In the genomic region with DNA sequence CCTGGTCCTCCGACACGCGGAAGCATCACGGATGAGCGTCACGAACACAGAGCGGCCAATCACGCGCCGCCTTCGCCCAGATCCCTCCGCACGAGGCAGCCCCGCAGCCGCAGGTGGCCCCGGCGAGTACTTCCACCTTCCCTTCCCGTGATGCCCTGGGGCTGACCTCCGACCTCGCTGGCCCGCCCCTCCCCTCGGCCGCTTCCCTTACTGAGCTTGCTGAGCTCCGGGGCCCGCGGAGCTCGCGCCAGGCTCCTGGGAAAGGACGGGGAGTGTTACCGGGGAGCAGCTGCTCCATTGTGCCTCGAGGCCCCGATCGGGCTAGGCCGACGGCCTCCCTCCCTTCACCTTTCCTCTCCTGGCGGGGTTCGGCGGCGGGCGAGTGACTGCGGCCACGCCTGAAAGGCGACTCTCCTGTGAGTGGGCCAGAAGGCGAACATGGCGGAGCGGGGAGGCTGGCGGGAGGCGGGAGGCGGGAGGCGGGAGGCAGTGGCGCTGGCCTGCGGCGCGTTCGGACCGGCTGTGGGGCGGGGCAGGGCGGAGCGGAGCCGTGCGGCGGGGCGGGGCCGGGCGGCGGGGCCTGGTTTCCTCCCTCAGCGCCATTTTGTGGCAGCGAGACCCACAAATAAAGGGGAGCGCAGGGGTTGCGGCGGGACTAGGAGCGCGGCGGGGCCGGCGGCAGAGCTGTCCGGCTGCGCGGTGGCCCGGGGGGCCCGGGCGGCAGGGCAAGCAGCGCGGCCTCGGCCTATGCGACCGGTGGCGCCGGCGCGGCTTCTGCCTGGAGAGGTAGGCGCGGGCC, we compare ENCODE assay signal across 1 cellular context.
A peak's percentile ranks its signal among the peaks of the same experiment; 100 is the strongest.
TF ChIP-seq lines count a peak whose summit lies in the region.

A gene (plus strand): TSS at position 589 of the 799 bp plus-strand sequence. CDS start 8,760 bp downstream, outside the sequence.

TF ChIP-seq in WTC11, 78 proteins besides CTCF, POLR2A, EP300 and RAD21 (continued from another document and continues in another):
- TF ChIP-seq, protein P1, sequence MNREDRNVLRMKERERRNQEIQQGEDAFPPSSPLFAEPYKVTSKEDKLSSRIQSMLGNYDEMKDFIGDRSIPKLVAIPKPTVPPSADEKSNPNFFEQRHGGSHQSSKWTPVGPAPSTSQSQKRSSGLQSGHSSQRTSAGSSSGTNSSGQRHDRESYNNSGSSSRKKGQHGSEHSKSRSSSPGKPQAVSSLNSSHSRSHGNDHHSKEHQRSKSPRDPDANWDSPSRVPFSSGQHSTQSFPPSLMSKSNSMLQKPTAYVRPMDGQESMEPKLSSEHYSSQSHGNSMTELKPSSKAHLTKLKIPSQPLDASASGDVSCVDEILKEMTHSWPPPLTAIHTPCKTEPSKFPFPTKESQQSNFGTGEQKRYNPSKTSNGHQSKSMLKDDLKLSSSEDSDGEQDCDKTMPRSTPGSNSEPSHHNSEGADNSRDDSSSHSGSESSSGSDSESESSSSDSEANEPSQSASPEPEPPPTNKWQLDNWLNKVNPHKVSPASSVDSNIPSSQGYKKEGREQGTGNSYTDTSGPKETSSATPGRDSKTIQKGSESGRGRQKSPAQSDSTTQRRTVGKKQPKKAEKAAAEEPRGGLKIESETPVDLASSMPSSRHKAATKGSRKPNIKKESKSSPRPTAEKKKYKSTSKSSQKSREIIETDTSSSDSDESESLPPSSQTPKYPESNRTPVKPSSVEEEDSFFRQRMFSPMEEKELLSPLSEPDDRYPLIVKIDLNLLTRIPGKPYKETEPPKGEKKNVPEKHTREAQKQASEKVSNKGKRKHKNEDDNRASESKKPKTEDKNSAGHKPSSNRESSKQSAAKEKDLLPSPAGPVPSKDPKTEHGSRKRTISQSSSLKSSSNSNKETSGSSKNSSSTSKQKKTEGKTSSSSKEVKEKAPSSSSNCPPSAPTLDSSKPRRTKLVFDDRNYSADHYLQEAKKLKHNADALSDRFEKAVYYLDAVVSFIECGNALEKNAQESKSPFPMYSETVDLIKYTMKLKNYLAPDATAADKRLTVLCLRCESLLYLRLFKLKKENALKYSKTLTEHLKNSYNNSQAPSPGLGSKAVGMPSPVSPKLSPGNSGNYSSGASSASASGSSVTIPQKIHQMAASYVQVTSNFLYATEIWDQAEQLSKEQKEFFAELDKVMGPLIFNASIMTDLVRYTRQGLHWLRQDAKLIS (CRISPR knock-in tag; IDR thresholded peaks at IDR 0.05; ENCODE audit: borderline replicate concordance), result peak; percentile 96
- TF ChIP-seq GABPB1 (CRISPR knock-in tag; IDR thresholded peaks at IDR 0.05) (peak; percentile 87), JUN (CRISPR knock-in tag; IDR thresholded peaks at IDR 0.05) (peak; percentile 57; the same call in 1 of the 2 replicates), NFE2L1 (CRISPR knock-in tag; IDR thresholded peaks at IDR 0.05) (peak; percentile 53; the same call in 1 of the 2 replicates), SMAD3 (CRISPR knock-in tag; IDR thresholded peaks at IDR 0.05; ENCODE audit: borderline replicate concordance) (peak; percentile 90; the same call in 1 of the 2 replicates), ZNF416 (CRISPR knock-in tag; IDR thresholded peaks at IDR 0.05) (peak; percentile 86; the same call in 1 of the 2 replicates), KAT7 (CRISPR knock-in tag; IDR thresholded peaks at IDR 0.05; ENCODE audit: borderline replicate concordance) (peak; percentile 93; the same call in 1 of the 2 replicates), TCF7 (CRISPR knock-in tag; IDR thresholded peaks at IDR 0.05; ENCODE audit: low read depth) (no peak), NR3C1 (CRISPR knock-in tag; conservative IDR thresholded peaks at IDR 0.05; ENCODE audit: low read depth) (no peak), IRF2 (CRISPR knock-in tag; IDR thresholded peaks at IDR 0.05; ENCODE audit: borderline replicate concordance, low read depth) (no peak), JAZF1 (CRISPR knock-in tag; IDR thresholded peaks at IDR 0.05) (no peak), ZNF263 (CRISPR knock-in tag; IDR thresholded peaks at IDR 0.05; ENCODE audit: low read depth) (no peak), ZNF138 (CRISPR knock-in tag; conservative IDR thresholded peaks at IDR 0.05) (peak; percentile 87; the same call in 1 of the 2 replicates), ZNF232 (CRISPR knock-in tag; IDR thresholded peaks at IDR 0.05) (peak; percentile 90; the same call in 1 of the 2 replicates), ZNF121 (CRISPR knock-in tag; IDR thresholded peaks at IDR 0.05) (peak; percentile 14; the same call in 1 of the 2 replicates), TEAD1 (CRISPR knock-in tag; IDR thresholded peaks at IDR 0.05) (peak; percentile 92), EMX1 (CRISPR knock-in tag; IDR thresholded peaks at IDR 0.05) (0 out of 2 replicates have a peak, but pooled peaks have one; percentile 44), ZNF423 (CRISPR knock-in tag; IDR thresholded peaks at IDR 0.05) (no peak), ATF1 (CRISPR knock-in tag; IDR thresholded peaks at IDR 0.05) (0 out of 2 replicates have a peak, but pooled peaks have one; percentile 43), ZNF219 (CRISPR knock-in tag; IDR thresholded peaks at IDR 0.05; ENCODE audit: borderline replicate concordance) (peak; percentile 72; the same call in 1 of the 2 replicates), GTF2I (CRISPR knock-in tag; conservative IDR thresholded peaks at IDR 0.05) (no peak), NR1H2 (CRISPR knock-in tag; IDR thresholded peaks at IDR 0.05) (no peak), FOXP1 (CRISPR knock-in tag; IDR thresholded peaks at IDR 0.05; ENCODE audit: borderline replicate concordance) (peak; percentile 97), CBFB (CRISPR knock-in tag; IDR thresholded peaks at IDR 0.05; ENCODE audit: low read depth) (no peak), ELF4 (CRISPR knock-in tag; IDR thresholded peaks at IDR 0.05; ENCODE audit: low read depth) (peak; percentile 94; the same call in 1 of the 2 replicates), PRRX2 (CRISPR knock-in tag; IDR thresholded peaks at IDR 0.05) (peak; percentile 76), NR2C2 (CRISPR knock-in tag; IDR thresholded peaks at IDR 0.05) (peak; percentile 97), RELA (CRISPR knock-in tag; IDR thresholded peaks at IDR 0.05; ENCODE audit: borderline replicate concordance) (peak; percentile 89), TP53 (CRISPR knock-in tag; IDR thresholded peaks at IDR 0.05) (peak; percentile 93), OVOL2 (CRISPR knock-in tag; IDR thresholded peaks at IDR 0.05; ENCODE audit: borderline replicate concordance) (no peak)
- TF ChIP-seq, protein P2, sequence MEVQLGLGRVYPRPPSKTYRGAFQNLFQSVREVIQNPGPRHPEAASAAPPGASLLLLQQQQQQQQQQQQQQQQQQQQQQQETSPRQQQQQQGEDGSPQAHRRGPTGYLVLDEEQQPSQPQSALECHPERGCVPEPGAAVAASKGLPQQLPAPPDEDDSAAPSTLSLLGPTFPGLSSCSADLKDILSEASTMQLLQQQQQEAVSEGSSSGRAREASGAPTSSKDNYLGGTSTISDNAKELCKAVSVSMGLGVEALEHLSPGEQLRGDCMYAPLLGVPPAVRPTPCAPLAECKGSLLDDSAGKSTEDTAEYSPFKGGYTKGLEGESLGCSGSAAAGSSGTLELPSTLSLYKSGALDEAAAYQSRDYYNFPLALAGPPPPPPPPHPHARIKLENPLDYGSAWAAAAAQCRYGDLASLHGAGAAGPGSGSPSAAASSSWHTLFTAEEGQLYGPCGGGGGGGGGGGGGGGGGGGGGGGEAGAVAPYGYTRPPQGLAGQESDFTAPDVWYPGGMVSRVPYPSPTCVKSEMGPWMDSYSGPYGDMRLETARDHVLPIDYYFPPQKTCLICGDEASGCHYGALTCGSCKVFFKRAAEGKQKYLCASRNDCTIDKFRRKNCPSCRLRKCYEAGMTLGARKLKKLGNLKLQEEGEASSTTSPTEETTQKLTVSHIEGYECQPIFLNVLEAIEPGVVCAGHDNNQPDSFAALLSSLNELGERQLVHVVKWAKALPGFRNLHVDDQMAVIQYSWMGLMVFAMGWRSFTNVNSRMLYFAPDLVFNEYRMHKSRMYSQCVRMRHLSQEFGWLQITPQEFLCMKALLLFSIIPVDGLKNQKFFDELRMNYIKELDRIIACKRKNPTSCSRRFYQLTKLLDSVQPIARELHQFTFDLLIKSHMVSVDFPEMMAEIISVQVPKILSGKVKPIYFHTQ (CRISPR knock-in tag; IDR thresholded peaks at IDR 0.05), result 0 out of 2 replicates have a peak, but pooled peaks have one; percentile 25
- TF ChIP-seq, protein P3, sequence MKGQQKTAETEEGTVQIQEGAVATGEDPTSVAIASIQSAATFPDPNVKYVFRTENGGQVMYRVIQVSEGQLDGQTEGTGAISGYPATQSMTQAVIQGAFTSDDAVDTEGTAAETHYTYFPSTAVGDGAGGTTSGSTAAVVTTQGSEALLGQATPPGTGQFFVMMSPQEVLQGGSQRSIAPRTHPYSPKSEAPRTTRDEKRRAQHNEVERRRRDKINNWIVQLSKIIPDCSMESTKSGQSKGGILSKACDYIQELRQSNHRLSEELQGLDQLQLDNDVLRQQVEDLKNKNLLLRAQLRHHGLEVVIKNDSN (CRISPR knock-in tag; IDR thresholded peaks at IDR 0.05), result peak; percentile 82
- TF ChIP-seq, protein P4, sequence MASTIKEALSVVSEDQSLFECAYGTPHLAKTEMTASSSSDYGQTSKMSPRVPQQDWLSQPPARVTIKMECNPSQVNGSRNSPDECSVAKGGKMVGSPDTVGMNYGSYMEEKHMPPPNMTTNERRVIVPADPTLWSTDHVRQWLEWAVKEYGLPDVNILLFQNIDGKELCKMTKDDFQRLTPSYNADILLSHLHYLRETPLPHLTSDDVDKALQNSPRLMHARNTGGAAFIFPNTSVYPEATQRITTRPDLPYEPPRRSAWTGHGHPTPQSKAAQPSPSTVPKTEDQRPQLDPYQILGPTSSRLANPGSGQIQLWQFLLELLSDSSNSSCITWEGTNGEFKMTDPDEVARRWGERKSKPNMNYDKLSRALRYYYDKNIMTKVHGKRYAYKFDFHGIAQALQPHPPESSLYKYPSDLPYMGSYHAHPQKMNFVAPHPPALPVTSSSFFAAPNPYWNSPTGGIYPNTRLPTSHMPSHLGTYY (CRISPR knock-in tag; IDR thresholded peaks at IDR 0.05), result no peak; the same call in 1 of the 2 replicates
- TF ChIP-seq, protein P5, sequence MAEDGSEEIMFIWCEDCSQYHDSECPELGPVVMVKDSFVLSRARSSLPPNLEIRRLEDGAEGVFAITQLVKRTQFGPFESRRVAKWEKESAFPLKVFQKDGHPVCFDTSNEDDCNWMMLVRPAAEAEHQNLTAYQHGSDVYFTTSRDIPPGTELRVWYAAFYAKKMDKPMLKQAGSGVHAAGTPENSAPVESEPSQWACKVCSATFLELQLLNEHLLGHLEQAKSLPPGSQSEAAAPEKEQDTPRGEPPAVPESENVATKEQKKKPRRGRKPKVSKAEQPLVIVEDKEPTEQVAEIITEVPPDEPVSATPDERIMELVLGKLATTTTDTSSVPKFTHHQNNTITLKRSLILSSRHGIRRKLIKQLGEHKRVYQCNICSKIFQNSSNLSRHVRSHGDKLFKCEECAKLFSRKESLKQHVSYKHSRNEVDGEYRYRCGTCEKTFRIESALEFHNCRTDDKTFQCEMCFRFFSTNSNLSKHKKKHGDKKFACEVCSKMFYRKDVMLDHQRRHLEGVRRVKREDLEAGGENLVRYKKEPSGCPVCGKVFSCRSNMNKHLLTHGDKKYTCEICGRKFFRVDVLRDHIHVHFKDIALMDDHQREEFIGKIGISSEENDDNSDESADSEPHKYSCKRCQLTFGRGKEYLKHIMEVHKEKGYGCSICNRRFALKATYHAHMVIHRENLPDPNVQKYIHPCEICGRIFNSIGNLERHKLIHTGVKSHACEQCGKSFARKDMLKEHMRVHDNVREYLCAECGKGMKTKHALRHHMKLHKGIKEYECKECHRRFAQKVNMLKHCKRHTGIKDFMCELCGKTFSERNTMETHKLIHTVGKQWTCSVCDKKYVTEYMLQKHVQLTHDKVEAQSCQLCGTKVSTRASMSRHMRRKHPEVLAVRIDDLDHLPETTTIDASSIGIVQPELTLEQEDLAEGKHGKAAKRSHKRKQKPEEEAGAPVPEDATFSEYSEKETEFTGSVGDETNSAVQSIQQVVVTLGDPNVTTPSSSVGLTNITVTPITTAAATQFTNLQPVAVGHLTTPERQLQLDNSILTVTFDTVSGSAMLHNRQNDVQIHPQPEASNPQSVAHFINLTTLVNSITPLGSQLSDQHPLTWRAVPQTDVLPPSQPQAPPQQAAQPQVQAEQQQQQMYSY (CRISPR knock-in tag; IDR thresholded peaks at IDR 0.05), result peak; percentile 56
- TF ChIP-seq, protein P6, sequence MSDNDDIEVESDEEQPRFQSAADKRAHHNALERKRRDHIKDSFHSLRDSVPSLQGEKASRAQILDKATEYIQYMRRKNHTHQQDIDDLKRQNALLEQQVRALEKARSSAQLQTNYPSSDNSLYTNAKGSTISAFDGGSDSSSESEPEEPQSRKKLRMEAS (CRISPR knock-in tag; IDR thresholded peaks at IDR 0.05), result peak; percentile 98
- TF ChIP-seq, protein P7, sequence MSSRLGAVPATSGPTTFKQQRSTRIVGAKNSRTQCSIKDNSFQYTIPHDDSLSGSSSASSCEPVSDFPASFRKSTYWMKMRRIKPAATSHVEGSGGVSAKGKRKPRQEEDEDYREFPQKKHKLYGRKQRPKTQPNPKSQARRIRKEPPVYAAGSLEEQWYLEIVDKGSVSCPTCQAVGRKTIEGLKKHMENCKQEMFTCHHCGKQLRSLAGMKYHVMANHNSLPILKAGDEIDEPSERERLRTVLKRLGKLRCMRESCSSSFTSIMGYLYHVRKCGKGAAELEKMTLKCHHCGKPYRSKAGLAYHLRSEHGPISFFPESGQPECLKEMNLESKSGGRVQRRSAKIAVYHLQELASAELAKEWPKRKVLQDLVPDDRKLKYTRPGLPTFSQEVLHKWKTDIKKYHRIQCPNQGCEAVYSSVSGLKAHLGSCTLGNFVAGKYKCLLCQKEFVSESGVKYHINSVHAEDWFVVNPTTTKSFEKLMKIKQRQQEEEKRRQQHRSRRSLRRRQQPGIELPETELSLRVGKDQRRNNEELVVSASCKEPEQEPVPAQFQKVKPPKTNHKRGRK (CRISPR knock-in tag; IDR thresholded peaks at IDR 0.05; ENCODE audit: borderline replicate concordance), result 0 out of 2 replicates have a peak, but pooled peaks have one; percentile 0
- TF ChIP-seq, protein P8, sequence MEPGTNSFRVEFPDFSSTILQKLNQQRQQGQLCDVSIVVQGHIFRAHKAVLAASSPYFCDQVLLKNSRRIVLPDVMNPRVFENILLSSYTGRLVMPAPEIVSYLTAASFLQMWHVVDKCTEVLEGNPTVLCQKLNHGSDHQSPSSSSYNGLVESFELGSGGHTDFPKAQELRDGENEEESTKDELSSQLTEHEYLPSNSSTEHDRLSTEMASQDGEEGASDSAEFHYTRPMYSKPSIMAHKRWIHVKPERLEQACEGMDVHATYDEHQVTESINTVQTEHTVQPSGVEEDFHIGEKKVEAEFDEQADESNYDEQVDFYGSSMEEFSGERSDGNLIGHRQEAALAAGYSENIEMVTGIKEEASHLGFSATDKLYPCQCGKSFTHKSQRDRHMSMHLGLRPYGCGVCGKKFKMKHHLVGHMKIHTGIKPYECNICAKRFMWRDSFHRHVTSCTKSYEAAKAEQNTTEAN (CRISPR knock-in tag; IDR thresholded peaks at IDR 0.05), result no peak
- TF ChIP-seq, protein P9, sequence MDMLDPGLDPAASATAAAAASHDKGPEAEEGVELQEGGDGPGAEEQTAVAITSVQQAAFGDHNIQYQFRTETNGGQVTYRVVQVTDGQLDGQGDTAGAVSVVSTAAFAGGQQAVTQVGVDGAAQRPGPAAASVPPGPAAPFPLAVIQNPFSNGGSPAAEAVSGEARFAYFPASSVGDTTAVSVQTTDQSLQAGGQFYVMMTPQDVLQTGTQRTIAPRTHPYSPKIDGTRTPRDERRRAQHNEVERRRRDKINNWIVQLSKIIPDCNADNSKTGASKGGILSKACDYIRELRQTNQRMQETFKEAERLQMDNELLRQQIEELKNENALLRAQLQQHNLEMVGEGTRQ (CRISPR knock-in tag; IDR thresholded peaks at IDR 0.05), result peak; percentile 82
